Comparison of ENCODE assay signal across 21 cellular contexts in genomic region chr6:167207527-167207926, GRCh38. TPM values are rescaled to one million over a fixed set of nuclear protein-coding genes. Genes with fewer than 3 reads are reported as not detected.
DNase-seq lines count a peak whose midpoint lies in the region; ATAC-seq, FAIRE-seq and TF ChIP-seq lines count a peak whose summit lies in the region.
"Had no signal": no experiment of that assay in that cellular context is flagged by ENCODE, and none has a peak within 500 bp of the region (broad histone marks: within the 10 kb centered on the region; RNA-seq: fewer than 3 reads in every experiment).

No MANE protein-coding gene starts in this region.

- no peak overlapping the region for H2AFZ ChIP-seq in H1 (ENCODE audit: low read length)

- H3K36me3 ChIP-seq in H1 (ENCODE audit: control insufficient read depth in 2 of 4, insufficient read depth in 4 of 4, low read length in 3 of 4): no peaks in the 10 kb centered on the region
- no peaks in the 10 kb centered on the region for H3K36me3 ChIP-seq in brain microvascular endothelial cell (replicated peaks)
- H3K36me3 ChIP-seq: HAP-1 had no signal

- no peaks in the 10 kb centered on the region for H3K79me1 ChIP-seq in H1 (ENCODE audit: low read depth, low read length)

- H3K27me3 ChIP-seq in H1 (replicated peaks in 1 of 4; ENCODE audit: control insufficient read depth in 3 of 4, extremely low read depth in 1 of 4, insufficient read depth in 3 of 4, low read length in 3 of 4) (no peaks in the 10 kb centered on the region; a peak in 1 of 7 replicates), brain microvascular endothelial cell (replicated peaks) (no peaks in the 10 kb centered on the region)

- H2BK5ac ChIP-seq in H1 (ENCODE audit: low read depth, low read length): no peak overlapping the region

- peak overlapping the region in 1 of 2 donors; percentile 61 for H3K27ac Mint-ChIP-seq in stimulated activated naive CD8-positive, alpha-beta T cell treated with anti-CD3 and anti-CD28 coated beads, Interleukin-15, amount 100 ng/mL, for 72 hours
- H3K27ac Mint-ChIP-seq in progenitor cell of endocrine pancreas: peak overlapping the region; percentile 57
- H3K27ac Mint-ChIP-seq: CD4-positive, CD25-positive, alpha-beta regulatory T cell; CD8-positive, alpha-beta memory T cell; IgD-negative memory B cell had no signal

- no peak overlapping the region for H3K18ac ChIP-seq in H1 (ENCODE audit: extremely low read depth, low read length)

- no peak for FAIRE-seq in H1 (lab: Jason Lieb, UNC)
- FAIRE-seq: GM12878, GM19239, HepG2 had no signal

- H3K4me1 ChIP-seq in H1 (replicated peaks in 1 of 4; ENCODE audit: control insufficient read depth in 3 of 4, insufficient read depth in 4 of 4, low read length in 3 of 4): peaks cover 0 to 2% (median 1%) of the 10 kb centered on the region in 4 experiments; a peak in 4 of 7 replicates
- H3K4me1 ChIP-seq: HAP-1 had no signal

- peaks cover 31% of the 10 kb centered on the region for H3K27me3 Mint-ChIP-seq in stimulated activated naive CD8-positive, alpha-beta T cell treated with anti-CD3 and anti-CD28 coated beads, Interleukin-15, amount 100 ng/mL, for 72 hours
- H3K27me3 Mint-ChIP-seq in progenitor cell of endocrine pancreas: peaks cover 19% of the 10 kb centered on the region

- no peak for TF ChIP-seq CTCF in H1 (IDR thresholded peaks at IDR 0.05; ENCODE audit: control extremely low read depth in 1 of 3, insufficient read depth in 1 of 3, low read depth in 1 of 3, low read length in 3 of 3)
- TF ChIP-seq CTCF in progenitor cell of endocrine pancreas (IDR thresholded peaks at IDR 0.05; ENCODE audit: unreplicated experiment): no peak
- no peak for TF ChIP-seq CTCF in brain microvascular endothelial cell (IDR thresholded peaks at IDR 0.05; ENCODE audit: low read depth, low read length, missing control alignments)

- CTCF ChIA-PET in H1 (lab: Charles Lee; ENCODE audit: partially characterized antibody): interaction anchor here (0.9 to 1.5 kb wide), 3 partner anchors 9 to 432 kb away, joined by 3 to 5 read pairs (median 4); no protein-coding TSS in a partner anchor

- no peak overlapping the region for H3K4ac ChIP-seq in H1 (replicated peaks; ENCODE audit: insufficient read length, low read depth, low read length)

- H2AK5ac ChIP-seq in H1 (ENCODE audit: low read depth, low read length): no peak overlapping the region

- no peaks in the 10 kb centered on the region for H3K23me2 ChIP-seq in H1 (ENCODE audit: low read depth, low read length)

- no peak overlapping the region for H4K91ac ChIP-seq in H1 (replicated peaks; ENCODE audit: insufficient read length, low read length)

- no peaks in the 10 kb centered on the region for H3K9me3 Mint-ChIP-seq in stimulated activated naive CD8-positive, alpha-beta T cell treated with anti-CD3 and anti-CD28 coated beads, Interleukin-15, amount 100 ng/mL, for 72 hours
- H3K9me3 Mint-ChIP-seq in progenitor cell of endocrine pancreas (ENCODE audit: low read depth): no peaks in the 10 kb centered on the region
- H3K9me3 Mint-ChIP-seq: CD4-positive, CD25-positive, alpha-beta regulatory T cell; CD8-positive, alpha-beta memory T cell; IgD-negative memory B cell had no signal

- no peak overlapping the region for H3K9ac ChIP-seq in H1 (replicated peaks in 1 of 4; ENCODE audit: extremely low read depth in 1 of 4, low read depth in 3 of 4, low read length in 3 of 4)

- H3K9me3 ChIP-seq in H1 (ENCODE audit: insufficient read depth in 2 of 2, low read depth in 1 of 2, low read length in 1 of 2): no peaks in the 10 kb centered on the region
- H3K9me3 ChIP-seq: HAP-1 had no signal

- no peak for DNase-seq in stimulated activated naive CD8-positive, alpha-beta T cell treated with anti-CD3 and anti-CD28 coated beads, Interleukin-15, amount 100 ng/mL, for 72 hours
- no peak for DNase-seq in stimulated activated naive CD8-positive, alpha-beta T cell treated with anti-CD3 and anti-CD28 coated beads, Interleukin-15, Interleukin-2, amounts not matched to agents 100 U/mL and 50 U/mL, for 24 hours
- DNase-seq in H1 (ENCODE audit: low read depth in 1 of 2, low spot score in 2 of 2) (no peak), progenitor cell of endocrine pancreas (ENCODE audit: low spot score, unreplicated experiment) (no peak), brain microvascular endothelial cell (no peak), AG20443 (ENCODE audit: low spot score) (no peak)
- DNase-seq: ACHN; C1 segment of cervical spinal cord; CD4-positive, CD25-positive, alpha-beta regulatory T cell; CD8-positive, alpha-beta memory T cell; COR-L47; DMS 273 treated with DMSO at 0.1 percent for 48 hours; DND-41; EL had no signal

- H3K36me3 Mint-ChIP-seq in progenitor cell of endocrine pancreas (ENCODE audit: insufficient read depth): no peaks in the 10 kb centered on the region
- H3K36me3 Mint-ChIP-seq: CD4-positive, CD25-positive, alpha-beta regulatory T cell; CD8-positive, alpha-beta memory T cell; IgD-negative memory B cell had no signal

- in situ Hi-C loops in brain microvascular endothelial cell (cut with HindIII; ENCODE audit: low pct_ligation_motif_present, low sequenced_read_pairs): no loop called here

- POLR2A ChIA-PET in H1 (lab: Charles Lee; ENCODE audit: partially characterized antibody): no interaction called here

- no peaks in the 10 kb centered on the region for H4K20me1 ChIP-seq in H1 (replicated peaks in 1 of 2; ENCODE audit: control insufficient read depth in 1 of 2, insufficient read depth in 2 of 2, low read length in 2 of 2)

- no peak overlapping the region for H3K27ac ChIP-seq in H1 (ENCODE audit: low read depth, low read length)
- no peak overlapping the region for H3K27ac ChIP-seq in brain microvascular endothelial cell

- TF ChIP-seq POLR2A in H1 (IDR thresholded peaks at IDR 0.05; ENCODE audit: control extremely low read depth in 1 of 2, low read depth in 2 of 2, low read length in 2 of 2): no peak

- no peak overlapping the region for H2BK20ac ChIP-seq in H1 (ENCODE audit: low read length)

- H4K5ac ChIP-seq in H1 (ENCODE audit: insufficient read length, low read depth, low read length): no peak overlapping the region

- ATAC-seq in stimulated activated naive CD8-positive, alpha-beta T cell treated with anti-CD3 and anti-CD28 coated beads, Interleukin-15, amount 100 ng/mL, for 72 hours: peak; percentile 47
- no peak for ATAC-seq in stimulated activated naive CD8-positive, alpha-beta T cell treated with anti-CD3 and anti-CD28 coated beads, Interleukin-15, Interleukin-2, amounts not matched to agents 100 U/mL and 50 U/mL, for 24 hours
- ATAC-seq: GM12878, HepG2 had no signal

- H4K8ac ChIP-seq in H1 (ENCODE audit: extremely low read depth, insufficient read depth, low read length): no peak overlapping the region

- peaks cover 4% of the 10 kb centered on the region for H3K4me1 Mint-ChIP-seq in stimulated activated naive CD8-positive, alpha-beta T cell treated with anti-CD3 and anti-CD28 coated beads, Interleukin-15, amount 100 ng/mL, for 72 hours
- H3K4me1 Mint-ChIP-seq in progenitor cell of endocrine pancreas (ENCODE audit: low read depth): peaks cover 14% of the 10 kb centered on the region
- H3K4me1 Mint-ChIP-seq: CD8-positive, alpha-beta memory T cell had no signal

- H2BK120ac ChIP-seq in H1 (replicated peaks; ENCODE audit: low read depth, low read length): no peak overlapping the region

- H3K56ac ChIP-seq in H1 (replicated peaks; ENCODE audit: insufficient read length, low read depth, low read length): no peak overlapping the region

- TF ChIP-seq EP300 in H1 (IDR thresholded peaks at IDR 0.05; ENCODE audit: borderline replicate concordance in 1 of 2, low read depth in 2 of 2, low read length in 2 of 2): no peak

- no peak overlapping the region for H3K23ac ChIP-seq in H1 (ENCODE audit: insufficient read length)

- WGBS in H1 (ENCODE audit: extremely low coverage in 1 of 2, insufficient coverage in 1 of 2, insufficient read length in 1 of 2, insufficient replicate concordance in 2 of 2, low coverage in 1 of 2, low lambda C conversion rate in 2 of 2, missing lambda C conversion rate in 1 of 2), 2 experiments: 80% methylated on average over 6 of the region's 7 CpGs; no CpG with 5 or more reads in 1 of the 2 experiments

- H2BK12ac ChIP-seq in H1 (ENCODE audit: low read depth, low read length): 0 out of 2 replicates have a peak overlapping the region, but pooled peaks have one; percentile 39

- no peak overlapping the region for H3K14ac ChIP-seq in H1 (ENCODE audit: insufficient read length)

- H3K79me2 ChIP-seq in H1 (ENCODE audit: control insufficient read depth in 1 of 2, insufficient read depth in 2 of 2, low read length in 2 of 2): no peaks in the 10 kb centered on the region

- no peak overlapping the region for H3K4me3 Mint-ChIP-seq in stimulated activated naive CD8-positive, alpha-beta T cell treated with anti-CD3 and anti-CD28 coated beads, Interleukin-15, amount 100 ng/mL, for 72 hours
- no peak overlapping the region for H3K4me3 Mint-ChIP-seq in progenitor cell of endocrine pancreas (ENCODE audit: low read depth)
- H3K4me3 Mint-ChIP-seq: CD4-positive, CD25-positive, alpha-beta regulatory T cell; IgD-negative memory B cell had no signal

- H3K4me3 ChIP-seq in H1 (ENCODE audit: extremely low read depth in 1 of 4, insufficient read depth in 2 of 4, low read depth in 3 of 4, low read length in 4 of 4): no peak overlapping the region
- no peak overlapping the region for H3K4me3 ChIP-seq in brain microvascular endothelial cell (ENCODE audit: low read depth, low read length)
- H3K4me3 ChIP-seq: GM12878, HAP-1 had no signal

- H2BK15ac ChIP-seq in H1 (ENCODE audit: low read length): no peak overlapping the region

- TF ChIP-seq RAD21 in H1 (IDR thresholded peaks at IDR 0.05 in 1 of 2, conservative IDR thresholded peaks at IDR 0.05 in 1 of 2; ENCODE audit: low read depth in 2 of 2, low read length in 2 of 2): no peak

- no peak overlapping the region for H3K4me2 ChIP-seq in H1 (ENCODE audit: insufficient read depth in 1 of 2, low read depth in 2 of 2, low read length in 2 of 2)

TF ChIP-seq in H1, 55 proteins besides CTCF, POLR2A, EP300 and RAD21 (continues in another document):
- TF ChIP-seq KDM1A (IDR thresholded peaks at IDR 0.05; ENCODE audit: borderline replicate concordance, low read length) (no peak), CHD2 (IDR thresholded peaks at IDR 0.05; ENCODE audit: low read length) (no peak)

RNA-seq across cellular contexts. Expression of gene GPR31, which starts 49.7 kb away (rescaled TPM):
- not detected in 2 replicates for total RNA-seq in H1 (2021; fragmentation: NEBNext Ultra II Directional; extraction: Animal tissue kit (Norgen Biotek cat#: 25700))
- polyA plus RNA-seq in H1 (2011; rRNA removed): not detected in 2 replicates
- not detected for polyA plus RNA-seq in H1 (2011; cell fraction: cytosol; rRNA removed)
- polyA plus RNA-seq in H1 (2011; cell fraction: nucleus; rRNA removed): not detected
- not detected in 4 replicates for polyA plus RNA-seq in H1 (2012, experiment 1 of 2)
- not detected for polyA plus RNA-seq in H1 (2012, experiment 2 of 2)
- not detected for polyA plus RNA-seq in H1 (2013, experiment 1 of 2)
- not detected for polyA plus RNA-seq in H1 (2013, experiment 2 of 2)
- not detected in 2 replicates for polyA minus RNA-seq in H1 (2011; rRNA and poly(A)+ RNA removed)
- polyA minus RNA-seq in H1 (2011; cell fraction: cytosol; rRNA and poly(A)+ RNA removed): not detected
- not detected for polyA minus RNA-seq in H1 (2011; cell fraction: nucleus; rRNA and poly(A)+ RNA removed)
- not detected in 2 replicates for total RNA-seq in progenitor cell of endocrine pancreas
- total RNA-seq: CD4-positive, CD25-positive, alpha-beta regulatory T cell; CD8-positive, alpha-beta memory T cell; G401; GM12878; H4; HepG2 had no signal
- polyA plus RNA-seq: CD4-positive, CD25-positive, alpha-beta regulatory T cell; CD8-positive, alpha-beta memory T cell; GM12878; HepG2; IgD-negative memory B cell had no signal
